23 cellular contexts compared by ENCODE assay signal in the genomic region with DNA sequence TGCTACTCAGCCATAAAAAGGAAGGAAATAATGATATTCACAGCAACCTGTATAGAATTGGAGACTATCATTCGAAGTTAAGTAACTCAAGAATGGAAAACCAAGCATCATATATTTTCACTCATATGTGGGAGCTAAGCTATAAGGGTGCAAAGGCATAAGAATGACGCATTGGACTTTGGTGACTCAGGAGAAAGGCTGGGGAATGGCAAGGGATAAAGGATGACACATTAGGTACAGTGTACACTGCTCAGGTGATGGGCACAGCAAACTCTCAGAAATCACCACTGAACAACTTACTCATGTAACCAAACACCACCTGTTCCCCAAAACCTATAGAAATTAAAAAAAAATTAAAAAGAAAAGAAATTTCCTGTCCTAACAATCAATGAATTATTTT.
"Had no signal": no experiment of that assay in that cellular context is flagged by ENCODE, and none has a peak within 500 bp of the region (broad histone marks: within the 10 kb centered on the region; RNA-seq: fewer than 3 reads in every experiment).

No MANE protein-coding gene starts in this region.

- ATAC-seq: gastroesophageal sphincter, left colon, left ventricle myocardium superior, pancreas, right cardiac atrium had no signal

- H3K27ac Mint-ChIP-seq: nephron, progenitor cell of endocrine pancreas had no signal

- H3K4me3 ChIP-seq: esophagus muscularis mucosa, gastroesophageal sphincter, lung, pancreas, stomach, thoracic aorta, transverse colon had no signal

- H3K36me3 Mint-ChIP-seq: naive B cell had no signal

- H3K27me3 ChIP-seq: esophagus muscularis mucosa, gastroesophageal sphincter, pancreas, stomach, transverse colon had no signal

- DNase-seq: effector memory CD4-positive, alpha-beta T cell; glutamatergic neuron; islet precursor cell; left colon; left ventricle myocardium superior; mesendoderm; naive B cell; occipital lobe; pancreas; right cardiac atrium; small intestine; stimulated activated CD4-positive, alpha-beta T cell treated with anti-CD3 and anti-CD28 coated beads, Interleukin-12 subunit alpha, Interleukin-12 subunit beta, amount 100 ng/mL, for 4 hours; stimulated activated naive CD4-positive, alpha-beta T cell; stomach; substantia nigra; transverse colon had no signal

- H3K27me3 Mint-ChIP-seq: naive B cell, progenitor cell of endocrine pancreas had no signal

- H3K4me3 Mint-ChIP-seq: naive B cell, nephron had no signal

- H3K36me3 ChIP-seq: esophagus muscularis mucosa, gastroesophageal sphincter, pancreas, stomach, thoracic aorta, transverse colon had no signal

- FAIRE-seq: endometrium, pancreas, small intestine had no signal
